Comparison of ENCODE assay signal across 18 cellular contexts in genomic region chr19:3274245-3275067, GRCh38. TPM values are rescaled to one million over a fixed set of nuclear protein-coding genes. Genes with fewer than 3 reads are reported as not detected.
DNase-seq lines count a peak whose midpoint lies in the region; ATAC-seq, FAIRE-seq and TF ChIP-seq lines count a peak whose summit lies in the region.
"Had no signal": no experiment of that assay in that cellular context is flagged by ENCODE, and none has a peak within 500 bp of the region (broad histone marks: within the 10 kb centered on the region; RNA-seq: fewer than 3 reads in every experiment).

No MANE protein-coding gene starts in this region.

- CTCF ChIA-PET in activated CD4-positive, alpha-beta T cell treated with anti-CD3 and anti-CD28 coated beads for 36 hours (lab: Charles Lee), result interaction anchor here (0.6 to 3.2 kb wide), 4 partner anchors 11 to 1027 kb away, joined by 3 to 15 read pairs (median 4); no protein-coding TSS in a partner anchor

- TF ChIP-seq CTCF in KMS-11 (conservative IDR thresholded peaks at IDR 0.05; ENCODE audit: low read depth, low read length) (no peak), astrocyte (IDR thresholded peaks at IDR 0.05; ENCODE audit: insufficient read depth, low read depth, low read length) (no peak), neural cell (IDR thresholded peaks at IDR 0.05; ENCODE audit: poor library complexity, severe bottlenecking) (no peak), vagina (IDR thresholded peaks at IDR 0.05) (no peak), foreskin keratinocyte (conservative IDR thresholded peaks at IDR 0.05) (no peak)

- H3K4me2 ChIP-seq in KMS-11 (peak overlapping the region; percentile 88; the same call in 1 of the 2 replicates), astrocyte (ENCODE audit: low read length) (no peak overlapping the region), neural cell (ENCODE audit: low read length) (peak overlapping the region; percentile 60)

- H3K4me3 Mint-ChIP-seq in activated CD4-positive, alpha-beta T cell treated with anti-CD3 and anti-CD28 coated beads for 36 hours, result peak overlapping the region; percentile 73
- peak overlapping the region; percentile 82 for H3K4me3 Mint-ChIP-seq in astrocyte (ENCODE audit: unreplicated experiment)

- H3K36me3 ChIP-seq in KMS-11 (ENCODE audit: insufficient read depth) (no peaks in the 10 kb centered on the region), astrocyte (ENCODE audit: insufficient read depth, low read length) (no peaks in the 10 kb centered on the region), neural cell (ENCODE audit: insufficient read depth, low read length) (no peaks in the 10 kb centered on the region), vagina (no peaks in the 10 kb centered on the region)

- peaks cover 2% of the 10 kb centered on the region for H3K9me3 Mint-ChIP-seq in activated CD4-positive, alpha-beta T cell treated with anti-CD3 and anti-CD28 coated beads for 36 hours (ENCODE audit: low read depth)
- no peaks in the 10 kb centered on the region for H3K9me3 Mint-ChIP-seq in astrocyte (ENCODE audit: unreplicated experiment)

- POLR2A ChIA-PET in activated CD4-positive, alpha-beta T cell treated with anti-CD3 and anti-CD28 coated beads for 36 hours (lab: Charles Lee), result no interaction called here

- H3K4me3 ChIP-seq in KMS-11 (IDR thresholded peaks at IDR 0.05; ENCODE audit: insufficient read depth, low read depth, low read length) (no peak overlapping the region), astrocyte (ENCODE audit: insufficient read depth, low read depth, low read length) (no peak overlapping the region), neural cell (ENCODE audit: low read length) (peak overlapping the region; percentile 68), vagina (no peak overlapping the region)
- H3K4me3 ChIP-seq: body of pancreas had no signal

- ATAC-seq in activated CD4-positive, alpha-beta T cell treated with anti-CD3 and anti-CD28 coated beads for 36 hours, result no peak
- ATAC-seq in left lobe of liver, result no peak
- ATAC-seq in foreskin keratinocyte, result no peak

- intact Hi-C loops in activated CD4-positive, alpha-beta T cell treated with anti-CD3 and anti-CD28 coated beads for 36 hours (cut with DNase I, micrococcal nuclease), result loop anchor here in 1 of 2 experiments (2.0 to 5.0 kb wide), 4 partner anchors 50 to 1693 kb away; partner anchors contain the start of genes ATP8B3, CELF5, KDM4B and MRPL54
- intact Hi-C loops in vagina (cut with DNase I), result no loop called here

- DNase-seq in activated CD4-positive, alpha-beta T cell treated with anti-CD3 and anti-CD28 coated beads for 36 hours, result no peak
- DNase-seq in activated CD4-positive, alpha-beta T cell treated with anti-CD3 and anti-CD28 coated beads for 1 hour, result no peak
- no peak for DNase-seq in astrocyte (ENCODE audit: low read depth)
- no peak for DNase-seq in vagina (ENCODE audit: extremely low spot score in 2 of 2)
- no peak for DNase-seq in left lobe of liver (ENCODE audit: low spot score)
- no peak for DNase-seq in foreskin keratinocyte
- DNase-seq: DMS153, mammary epithelial cell, NCI-H526 treated with DMSO at 0.1 percent for 48 hours, Right ventricle myocardium superior had no signal

- no peaks in the 10 kb centered on the region for H3F3A ChIP-seq in neural cell (ENCODE audit: insufficient read depth, low read length, poor library complexity, severe bottlenecking)

- TF ChIP-seq EP300 in neural cell (conservative IDR thresholded peaks at IDR 0.05; ENCODE audit: poor library complexity, severe bottlenecking), result peak; percentile 52

- peaks cover 12% of the 10 kb centered on the region for H3K4me1 ChIP-seq in KMS-11 (ENCODE audit: low read depth, poor library complexity, severe bottlenecking)
- peaks cover 3% of the 10 kb centered on the region for H3K4me1 ChIP-seq in astrocyte (ENCODE audit: insufficient read depth, low read length)
- H3K4me1 ChIP-seq in vagina, result peaks cover 14% of the 10 kb centered on the region
- H3K4me1 ChIP-seq in foreskin keratinocyte, result no peaks in the 10 kb centered on the region

- H3K27ac ChIP-seq in KMS-11 (no peak overlapping the region), astrocyte (ENCODE audit: low read depth, low read length) (no peak overlapping the region), neural cell (ENCODE audit: low read length) (peak overlapping the region; percentile 95), vagina (no peak overlapping the region), foreskin keratinocyte (no peak overlapping the region)
- H3K27ac ChIP-seq: body of pancreas had no signal

- H3K79me2 ChIP-seq in KMS-11 (ENCODE audit: insufficient read depth, low read depth) (no peaks in the 10 kb centered on the region), astrocyte (ENCODE audit: insufficient read depth, low read length) (no peaks in the 10 kb centered on the region), neural cell (replicated peaks; ENCODE audit: insufficient read depth, low read length) (peaks cover 38% of the 10 kb centered on the region)

- H3K27me3 ChIP-seq in KMS-11 (ENCODE audit: insufficient read depth, low read depth) (peaks cover 52% of the 10 kb centered on the region), astrocyte (ENCODE audit: insufficient read depth, low read length) (peaks cover 32% of the 10 kb centered on the region), neural cell (ENCODE audit: insufficient read depth, low read depth, low read length) (no peaks in the 10 kb centered on the region), vagina (no peaks in the 10 kb centered on the region), foreskin keratinocyte (peaks cover 46% of the 10 kb centered on the region)

- no peak overlapping the region for H3K27ac Mint-ChIP-seq in activated CD4-positive, alpha-beta T cell treated with anti-CD3 and anti-CD28 coated beads for 36 hours
- H3K27ac Mint-ChIP-seq in astrocyte (ENCODE audit: unreplicated experiment), result no peak overlapping the region

- H3K9ac ChIP-seq in KMS-11, result no peak overlapping the region
- no peak overlapping the region for H3K9ac ChIP-seq in astrocyte (ENCODE audit: low read length)
- peak overlapping the region; percentile 78 for H3K9ac ChIP-seq in neural cell (ENCODE audit: low read length)

- no peaks in the 10 kb centered on the region for H3K36me3 Mint-ChIP-seq in activated CD4-positive, alpha-beta T cell treated with anti-CD3 and anti-CD28 coated beads for 36 hours (ENCODE audit: low read depth)
- no peaks in the 10 kb centered on the region for H3K36me3 Mint-ChIP-seq in astrocyte (ENCODE audit: low read depth, unreplicated experiment)

- no peak for FAIRE-seq in astrocyte (lab: Jason Lieb, UNC)
- FAIRE-seq: TTC549 had no signal

- peaks cover 17% of the 10 kb centered on the region for H3K27me3 Mint-ChIP-seq in activated CD4-positive, alpha-beta T cell treated with anti-CD3 and anti-CD28 coated beads for 36 hours
- H3K27me3 Mint-ChIP-seq in astrocyte (ENCODE audit: low read depth, unreplicated experiment), result peaks cover 45% of the 10 kb centered on the region

- H3K9me3 ChIP-seq in astrocyte (ENCODE audit: insufficient read depth, low read depth, low read length) (peaks cover 7% of the 10 kb centered on the region), neural cell (ENCODE audit: low read length) (no peaks in the 10 kb centered on the region), vagina (no peaks in the 10 kb centered on the region)

- H3K9me2 ChIP-seq in neural cell (ENCODE audit: insufficient read depth, low read length), result no peaks in the 10 kb centered on the region

- H4K20me1 ChIP-seq in KMS-11 (ENCODE audit: insufficient read depth) (no peaks in the 10 kb centered on the region), astrocyte (ENCODE audit: insufficient read depth, low read length) (no peaks in the 10 kb centered on the region), neural cell (ENCODE audit: insufficient read depth) (no peaks in the 10 kb centered on the region)

- TF ChIP-seq POLR2A in vagina (IDR thresholded peaks at IDR 0.05), result no peak

- TF ChIP-seq RAD21 in neural cell (conservative IDR thresholded peaks at IDR 0.05), result no peak

- H2AFZ ChIP-seq in KMS-11 (ENCODE audit: low read depth) (no peak overlapping the region), astrocyte (ENCODE audit: low read depth, low read length) (no peak overlapping the region), neural cell (ENCODE audit: low read depth, low read length) (no peak overlapping the region)

- peaks cover 8% of the 10 kb centered on the region for H3K4me1 Mint-ChIP-seq in activated CD4-positive, alpha-beta T cell treated with anti-CD3 and anti-CD28 coated beads for 36 hours
- peaks cover 1% of the 10 kb centered on the region for H3K4me1 Mint-ChIP-seq in astrocyte (ENCODE audit: low read depth, unreplicated experiment)

TF ChIP-seq in neural cell, 6 proteins besides CTCF, POLR2A, EP300 and RAD21 (continues in another document):
- no peak for TF ChIP-seq POLR2AphosphoS5 (IDR thresholded peaks at IDR 0.05)
- TF ChIP-seq SMC3 (conservative IDR thresholded peaks at IDR 0.05; ENCODE audit: poor library complexity), result no peak
- TF ChIP-seq TAF1 (IDR thresholded peaks at IDR 0.05; ENCODE audit: low read depth), result no peak

RNA-seq across cellular contexts. Expression of gene CELF5, which starts 50.0 kb away (rescaled TPM):
- under 1 TPM; 0.18 to 0.21 TPM for total RNA-seq in activated CD4-positive, alpha-beta T cell treated with anti-CD3 and anti-CD28 coated beads for 36 hours
- total RNA-seq in astrocyte (1.2 and 1.4 TPM in 2 replicates), vagina (not detected), left lobe of liver (0.18 TPM), foreskin keratinocyte (0.11 and 0.20 TPM in 2 replicates)
- polyA plus RNA-seq in neural cell (130 and 147 TPM in 2 replicates), foreskin keratinocyte (0.07 TPM in 1 of 2 replicates, not detected in the other)
- 103 and 118 TPM in 2 replicates for polyA minus RNA-seq in neural cell
- total RNA-seq: LHCN-M2, omental fat pad, Right ventricle myocardium superior, smooth muscle cell, subcutaneous adipose tissue had no signal
